In the genomic region with DNA sequence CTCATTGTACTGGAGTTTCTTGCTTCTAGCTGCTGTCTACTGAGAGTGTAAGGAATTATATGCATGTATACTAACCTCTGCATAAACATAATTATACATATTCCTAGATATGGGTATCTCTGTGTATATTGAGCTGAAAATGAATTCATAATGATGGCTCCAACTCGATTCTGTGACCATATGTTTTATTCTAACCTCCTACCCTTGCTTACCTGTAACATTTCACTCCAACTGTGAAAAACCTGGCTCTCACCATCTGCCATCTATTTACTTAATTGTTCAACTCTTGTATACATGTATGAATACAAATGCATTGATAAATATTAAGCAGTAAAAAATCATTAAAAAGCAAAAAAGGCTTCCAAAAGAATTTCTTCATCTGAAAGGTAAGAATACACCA, we compare ENCODE assay signal across 30 cellular contexts.
"Had no signal": no experiment of that assay in that cellular context is flagged by ENCODE, and none has a peak within 500 bp of the region (broad histone marks: within the 10 kb centered on the region; RNA-seq: fewer than 3 reads in every experiment).

No MANE protein-coding gene starts in this region.

- H3K4me3 ChIP-seq: ascending aorta, breast epithelium, cardiac muscle cell, esophagus muscularis mucosa, gastrocnemius medialis, heart left ventricle had no signal

- FAIRE-seq: colon had no signal

- H3K9me3 ChIP-seq: ascending aorta, breast epithelium, esophagus muscularis mucosa, gastrocnemius medialis had no signal

- DNase-seq: activated CD4-positive, alpha-beta memory T cell treated with anti-CD3 and anti-CD28 coated beads for 36 hours; activated CD4-positive, alpha-beta T cell treated with anti-CD3 and anti-CD28 coated beads for 36 hours; activated CD4-positive, alpha-beta T cell treated with anti-CD3 and anti-CD28 coated beads, Interleukin-2, amount 10 ng/mL, durations not matched to agents 24 days and 14 days; activated CD4-positive, CD25-positive, alpha-beta regulatory T cell; activated CD4-positive, CD25-positive, alpha-beta regulatory T cell treated with anti-CD3 and anti-CD28 coated beads, Interleukin-2, amount 50 U/mL, for 72 hours; activated CD8-positive, alpha-beta memory T cell treated with anti-CD3 and anti-CD28 coated beads, Interleukin-2, amount 50 U/mL, for 48 hours; activated gamma-delta T cell; activated naive CD4-positive, alpha-beta T cell; activated naive CD4-positive, alpha-beta T cell treated with anti-CD3 and anti-CD28 coated beads, Interleukin-2, amount 10 ng/mL, durations not matched to agents 7 days and 5 days; activated naive CD8-positive, alpha-beta T cell treated with anti-CD3 and anti-CD28 coated beads, Interleukin-2, amount 10 ng/mL, durations not matched to agents 7 days and 5 days; activated T-cell treated with anti-CD3 and anti-CD28 coated beads for 4 hours; activated T-cell treated with anti-CD3 and anti-CD28 coated beads, Interleukin-2, amount 50 U/mL, for 24 hours; activated T-cell treated with anti-CD3 and anti-CD28 coated beads, Interleukin-2, amount 50 U/mL, for 72 hours; central memory CD4-positive, alpha-beta T cell; cortex of kidney; dermis blood vessel endothelial cell; effector CD4-positive, alpha-beta T cell; effector memory CD8-positive, alpha-beta T cell; erythroblast; foreskin keratinocyte; gastrocnemius medialis; glutamatergic neuron; heart left ventricle; T-helper 2 cell had no signal

- H3K4me1 ChIP-seq: ascending aorta, breast epithelium, esophagus muscularis mucosa, foreskin keratinocyte, gastrocnemius medialis, heart left ventricle had no signal

- ATAC-seq: activated CD4-positive, alpha-beta T cell treated with anti-CD3 and anti-CD28 coated beads for 36 hours; activated naive CD4-positive, alpha-beta T cell treated with anti-CD3 and anti-CD28 coated beads, Interleukin-2, amount 50 U/mL, for 72 hours; activated T-cell treated with anti-CD3 and anti-CD28 coated beads, Interleukin-2, amount 50 U/mL, for 72 hours; effector memory CD8-positive, alpha-beta T cell; foreskin keratinocyte; gastrocnemius medialis; heart left ventricle had no signal

- H3K27me3 ChIP-seq: ascending aorta, breast epithelium, cardiac muscle cell, esophagus muscularis mucosa, foreskin keratinocyte, gastrocnemius medialis, heart left ventricle had no signal

- H3K27ac ChIP-seq: ascending aorta, breast epithelium, cardiac muscle cell, esophagus muscularis mucosa, foreskin keratinocyte, gastrocnemius medialis, heart left ventricle had no signal
